12 cellular contexts compared by ENCODE assay signal in genomic region chr5:139901251-139901575, GRCh38.
DNase-seq lines count a peak whose midpoint lies in the region; ATAC-seq and TF ChIP-seq lines count a peak whose summit lies in the region.
"Had no signal": no experiment of that assay in that cellular context is flagged by ENCODE, and none has a peak within 500 bp of the region (broad histone marks: within the 10 kb centered on the region; RNA-seq: fewer than 3 reads in every experiment).

No MANE protein-coding gene starts in this region.

- no peak overlapping the region for H3K14ac ChIP-seq in trophoblast cell (ENCODE audit: low read length)

- H3K27ac Mint-ChIP-seq in endodermal cell = no peak overlapping the region
- no peak overlapping the region for H3K27ac Mint-ChIP-seq in progenitor cell of endocrine pancreas
- H3K27ac Mint-ChIP-seq: CD4-positive, alpha-beta T cell; GM23338 had no signal

- no peak overlapping the region for H3K23ac ChIP-seq in trophoblast cell (ENCODE audit: low read length)

- H3K9ac ChIP-seq in endodermal cell (ENCODE audit: extremely low read depth, low read length, poor library complexity, severe bottlenecking) = no peak overlapping the region
- H3K9ac ChIP-seq in trophoblast cell (ENCODE audit: low read length) = peak overlapping the region; percentile 63

- H3K79me2 ChIP-seq in trophoblast cell (ENCODE audit: control insufficient read depth, insufficient read depth, low read length, poor library complexity) = no peaks in the 10 kb centered on the region

- no peak overlapping the region for H3K4me2 ChIP-seq in trophoblast cell (ENCODE audit: low read length)
- H3K4me2 ChIP-seq: GM23338 had no signal

- TF ChIP-seq CTCF in endodermal cell (conservative IDR thresholded peaks at IDR 0.05) (no peak), upper lobe of right lung (IDR thresholded peaks at IDR 0.05) (no peak), progenitor cell of endocrine pancreas (IDR thresholded peaks at IDR 0.05; ENCODE audit: unreplicated experiment) (no peak)

- no peak overlapping the region for H2BK12ac ChIP-seq in trophoblast cell (ENCODE audit: low read length)

- H3K36me3 ChIP-seq in endodermal cell (ENCODE audit: control insufficient read depth, insufficient read depth, low read length) = no peaks in the 10 kb centered on the region
- H3K36me3 ChIP-seq in trophoblast cell (ENCODE audit: control insufficient read depth in 1 of 2, insufficient read depth in 2 of 2, low read length in 2 of 2) = no peaks in the 10 kb centered on the region
- H3K36me3 ChIP-seq in upper lobe of right lung = no peaks in the 10 kb centered on the region

- no peaks in the 10 kb centered on the region for H3K79me1 ChIP-seq in trophoblast cell (ENCODE audit: low read length)

- H2BK120ac ChIP-seq in trophoblast cell (ENCODE audit: insufficient read depth, low read length, poor library complexity) = no peak overlapping the region

- H3K36me3 Mint-ChIP-seq in endodermal cell (ENCODE audit: low read depth) (no peaks in the 10 kb centered on the region), progenitor cell of endocrine pancreas (ENCODE audit: insufficient read depth) (no peaks in the 10 kb centered on the region)

- H3K4me1 ChIP-seq in endodermal cell (ENCODE audit: control insufficient read depth, insufficient read depth, low read length) (peaks cover 27% of the 10 kb centered on the region), trophoblast cell (ENCODE audit: control insufficient read depth in 1 of 2, insufficient read depth in 2 of 2, low read length in 2 of 2) (peaks cover 6 to 21% of the 10 kb centered on the region in 2 experiments), upper lobe of right lung (peaks cover 14% of the 10 kb centered on the region)

- WGBS in endodermal cell (ENCODE audit: insufficient coverage in 1 of 2, insufficient read length in 1 of 2), 2 experiments = 89 to 90% methylated on average over 2 of the region's 2 CpGs
- WGBS in trophoblast cell (ENCODE audit: extremely low coverage, insufficient coverage, insufficient read length) = no CpG with 5 or more reads among the region's 2 CpGs

- no peak overlapping the region for H2AK5ac ChIP-seq in trophoblast cell (ENCODE audit: low read length)

- H3K4me3 ChIP-seq in endodermal cell (ENCODE audit: low read length) = no peak overlapping the region
- H3K4me3 ChIP-seq in trophoblast cell (ENCODE audit: low read depth, low read length) = no peak overlapping the region
- no peak overlapping the region for H3K4me3 ChIP-seq in upper lobe of right lung
- H3K4me3 ChIP-seq: GM23338 had no signal

- no peak overlapping the region for H2BK5ac ChIP-seq in trophoblast cell (ENCODE audit: low read depth, low read length, poor library complexity)

- H2AFZ ChIP-seq in trophoblast cell (ENCODE audit: insufficient read depth, low read length, poor library complexity) = no peak overlapping the region
- H2AFZ ChIP-seq: GM23338 had no signal

- H3K18ac ChIP-seq in trophoblast cell (ENCODE audit: low read length) = no peak overlapping the region

- H3K4me3 Mint-ChIP-seq in endodermal cell (no peak overlapping the region), progenitor cell of endocrine pancreas (ENCODE audit: low read depth) (no peak overlapping the region)
- H3K4me3 Mint-ChIP-seq: CD4-positive, alpha-beta T cell; GM23338 had no signal

- DNase-seq in endodermal cell (peak; percentile 18), epidermal melanocyte (ENCODE audit: insufficient read length, low spot score) (peak; percentile 7), trophoblast cell (no peak), upper lobe of right lung (peak; percentile 16), progenitor cell of endocrine pancreas (ENCODE audit: low spot score, unreplicated experiment) (no peak)
- DNase-seq: ACHN; Caco-2; CD4-positive, alpha-beta T cell; HCEC 1CT had no signal

- H3K27me3 ChIP-seq in endodermal cell (ENCODE audit: control insufficient read depth, insufficient read depth, low read length, poor library complexity, severe bottlenecking) (peaks cover 96% of the 10 kb centered on the region), trophoblast cell (ENCODE audit: insufficient read depth, low read length) (peaks cover 49% of the 10 kb centered on the region), upper lobe of right lung (peaks cover 40% of the 10 kb centered on the region)

- H4K8ac ChIP-seq in trophoblast cell (ENCODE audit: low read depth, low read length) = no peak overlapping the region

- no peak overlapping the region for H4K91ac ChIP-seq in trophoblast cell (ENCODE audit: low read depth, low read length)

- H3K4me1 Mint-ChIP-seq in endodermal cell (peaks cover 29% of the 10 kb centered on the region), progenitor cell of endocrine pancreas (ENCODE audit: low read depth) (peaks cover 3% of the 10 kb centered on the region)

- H3K4ac ChIP-seq in trophoblast cell (ENCODE audit: low read depth, low read length) = no peak overlapping the region

- H4K12ac ChIP-seq in trophoblast cell (ENCODE audit: low read depth, low read length) = no peak overlapping the region

- H3K9me3 Mint-ChIP-seq in endodermal cell (no peaks in the 10 kb centered on the region), progenitor cell of endocrine pancreas (ENCODE audit: low read depth) (no peaks in the 10 kb centered on the region)
- H3K9me3 Mint-ChIP-seq: CD4-positive, alpha-beta T cell; GM23338 had no signal

- ATAC-seq in upper lobe of right lung (no peak), GM21381 (IDR thresholded peaks at IDR 0.05; ENCODE audit: unreplicated experiment) (no peak)
- ATAC-seq: GM23338 had no signal

- H3K27ac ChIP-seq in endodermal cell (ENCODE audit: low read depth, low read length) (no peak overlapping the region), trophoblast cell (ENCODE audit: low read depth, low read length) (no peak overlapping the region), upper lobe of right lung (no peak overlapping the region)
- H3K27ac ChIP-seq: C4-2B had no signal

- H3K9me3 ChIP-seq in endodermal cell (ENCODE audit: control insufficient read depth, low read length) (no peaks in the 10 kb centered on the region), trophoblast cell (ENCODE audit: insufficient read depth, low read depth, low read length) (peaks cover 12% of the 10 kb centered on the region), upper lobe of right lung (no peaks in the 10 kb centered on the region)
- H3K9me3 ChIP-seq: Caco-2 had no signal

- H3K27me3 Mint-ChIP-seq in endodermal cell (ENCODE audit: insufficient read depth) (peaks cover 78% of the 10 kb centered on the region), progenitor cell of endocrine pancreas (peaks cover 70% of the 10 kb centered on the region)

- intact Hi-C loops in upper lobe of right lung (cut with DNase I) = no loop called here

Comparison
In these comparisons a context has a peak if more than half of its experiments do, and no peak if none do; other contexts are left out.
1. DNase-seq: peak in endodermal cell (single experiment), epidermal melanocyte (single experiment) and upper lobe of right lung (single experiment); none in trophoblast cell (0 of 2) and progenitor cell of endocrine pancreas (single experiment).